ENCODE assay signal across 8 cellular contexts in genomic region chr14:88553886-88554457, GRCh38. TPM values are rescaled to one million over a fixed set of nuclear protein-coding genes. Genes with fewer than 3 reads are reported as not detected.
DNase-seq lines count a peak whose midpoint lies in the region; ATAC-seq and TF ChIP-seq lines count a peak whose summit lies in the region.

No MANE protein-coding gene starts in this region.

- H3K4me3 ChIP-seq in ascending aorta: peak overlapping the region; percentile 93 to 94
- H3K4me3 ChIP-seq in kidney epithelial cell (ENCODE audit: low read depth, low read length): peak overlapping the region; percentile 66
- peak overlapping the region; percentile 79 to 88 (median 86) for H3K4me3 ChIP-seq in subcutaneous abdominal adipose tissue (ENCODE audit: low read depth in 1 of 5, low read length in 5 of 5)

- no peaks in the 10 kb centered on the region for H3K9me3 Mint-ChIP-seq in activated naive CD4-positive, alpha-beta T cell treated with anti-CD3 and anti-CD28 coated beads for 36 hours

- H3K27ac Mint-ChIP-seq in activated naive CD4-positive, alpha-beta T cell treated with anti-CD3 and anti-CD28 coated beads for 36 hours: no peak overlapping the region

- peak overlapping the region; percentile 71 to 86 (median 80) for H3K9ac ChIP-seq in subcutaneous abdominal adipose tissue (ENCODE audit: low read length in 5 of 5)

- intact Hi-C loops in activated naive CD4-positive, alpha-beta T cell treated with anti-CD3 and anti-CD28 coated beads for 36 hours (cut with micrococcal nuclease): loop anchor here (2.0 kb wide), 1 partner anchor 61 kb away; no protein-coding TSS in a partner anchor
- intact Hi-C loops in ascending aorta (cut with DNase I): loop anchor here (2.0 to 10.0 kb wide), 5 partner anchors 61 to 1701 kb away; partner anchors contain the start of genes GALC, PSMC1 and TDP1

- H3K36me3 ChIP-seq in ascending aorta (peaks cover 10 to 12% of the 10 kb centered on the region in 2 donors), kidney epithelial cell (ENCODE audit: control insufficient read depth, insufficient read depth, low read length) (no peaks in the 10 kb centered on the region), subcutaneous abdominal adipose tissue (ENCODE audit: control insufficient read depth in 5 of 5, insufficient read depth in 5 of 5, low read length in 5 of 5) (peaks cover 0 to 8% (median 4%) of the 10 kb centered on the region in 5 donors)

- H3K4me3 Mint-ChIP-seq in activated naive CD4-positive, alpha-beta T cell treated with anti-CD3 and anti-CD28 coated beads for 36 hours: peak overlapping the region; percentile 68

- TF ChIP-seq CTCF in ascending aorta (IDR thresholded peaks at IDR 0.05) (no peak), kidney epithelial cell (IDR thresholded peaks at IDR 0.05; ENCODE audit: insufficient read depth, low read length, poor library complexity, severe bottlenecking) (no peak)

- peak overlapping the region; percentile 90 to 96 for H3K27ac ChIP-seq in ascending aorta
- peak overlapping the region; percentile 77 for H3K27ac ChIP-seq in subcutaneous abdominal adipose tissue (ENCODE audit: low read depth, low read length)

- no peaks in the 10 kb centered on the region for H3K27me3 ChIP-seq in ascending aorta
- no peaks in the 10 kb centered on the region for H3K27me3 ChIP-seq in kidney epithelial cell (ENCODE audit: control insufficient read depth, insufficient read depth, low read length)
- no peaks in the 10 kb centered on the region for H3K27me3 ChIP-seq in subcutaneous abdominal adipose tissue (ENCODE audit: control insufficient read depth in 5 of 5, insufficient read depth in 4 of 5, low read length in 5 of 5)

- CTCF ChIA-PET in activated naive CD4-positive, alpha-beta T cell treated with anti-CD3 and anti-CD28 coated beads for 36 hours (lab: Charles Lee): interaction anchor here (0.6 kb wide), 1 partner anchor 1682 kb away, joined by 4 read pairs; no protein-coding TSS in a partner anchor

- no peaks in the 10 kb centered on the region for H3K9me3 ChIP-seq in ascending aorta
- H3K9me3 ChIP-seq in subcutaneous abdominal adipose tissue (ENCODE audit: control insufficient read depth in 5 of 5, low read length in 5 of 5): no peaks in the 10 kb centered on the region

- peaks cover 33% of the 10 kb centered on the region for H3K27me3 Mint-ChIP-seq in activated naive CD4-positive, alpha-beta T cell treated with anti-CD3 and anti-CD28 coated beads for 36 hours (ENCODE audit: low read depth)

- ATAC-seq in GM21423 (IDR thresholded peaks at IDR 0.05; ENCODE audit: unreplicated experiment): no peak

- H3K4me1 Mint-ChIP-seq in activated naive CD4-positive, alpha-beta T cell treated with anti-CD3 and anti-CD28 coated beads for 36 hours (ENCODE audit: low read depth): peaks cover 31% of the 10 kb centered on the region

- no peaks in the 10 kb centered on the region for H3K36me3 Mint-ChIP-seq in activated naive CD4-positive, alpha-beta T cell treated with anti-CD3 and anti-CD28 coated beads for 36 hours (ENCODE audit: low read depth)

- H3K4me1 ChIP-seq in ascending aorta: peaks cover 9 to 16% of the 10 kb centered on the region in 2 donors
- H3K4me1 ChIP-seq in subcutaneous abdominal adipose tissue (ENCODE audit: control insufficient read depth in 5 of 5, insufficient read depth in 5 of 5, low read length in 5 of 5): peaks cover 4 to 51% (median 45%) of the 10 kb centered on the region in 5 donors

- no peak for DNase-seq in activated naive CD4-positive, alpha-beta T cell treated with anti-CD3 and anti-CD28 coated beads for 36 hours
- no peak for DNase-seq in activated naive CD4-positive, alpha-beta T cell treated with anti-CD3 and anti-CD28 coated beads, Interleukin-2, amount 50 U/mL, for 16 hours
- DNase-seq in ascending aorta (ENCODE audit: low spot score in 2 of 2): no peak
- no peak for DNase-seq in kidney epithelial cell (ENCODE audit: low read depth)
- DNase-seq in NK-92 (lab: John Stamatoyannopoulos, UW; ENCODE audit: unreplicated experiment): no peak
- DNase-seq in activated CD8-positive, alpha-beta memory T cell treated with anti-CD3 and anti-CD28 coated beads, Interleukin-2, amount 50 U/mL, for 4 hours: no peak

RNA-seq across cellular contexts. Expression of gene PTPN21, which starts 0.8 kb away (rescaled TPM):
- under 1 TPM in 1 of 2 experiments, not detected in 1; 0.17 TPM for total RNA-seq in activated naive CD4-positive, alpha-beta T cell treated with anti-CD3 and anti-CD28 coated beads for 36 hours
- total RNA-seq in ascending aorta (18.1 TPM), kidney epithelial cell (12.5 and 13.1 TPM in 2 replicates)

RNA-seq across cellular contexts. Expression of gene ZC3H14, which starts 8.9 kb away (rescaled TPM):
- 10 to 100 TPM; 33.3 to 37.9 TPM for total RNA-seq in activated naive CD4-positive, alpha-beta T cell treated with anti-CD3 and anti-CD28 coated beads for 36 hours
- total RNA-seq in ascending aorta (62.2 TPM), kidney epithelial cell (59.9 and 71.1 TPM in 2 replicates)

Comparison
In these comparisons a context has a peak if more than half of its experiments do, and no peak if none do; other contexts are left out.
1. RNA of gene PTPN21, which starts 0.8 kb away (total RNA-seq): 18.1 TPM in ascending aorta (single experiment) and 12.5 to 13.1 TPM in kidney epithelial cell; 0.17 TPM in activated naive CD4-positive, alpha-beta T cell treated with anti-CD3 and anti-CD28 coated beads for 36 hours; every median in the first group is over 10 times any median in the second.
2. Peak in every context shown above with its lines, with median percentiles within 50 percentile points of each other: H3K4me3 ChIP-seq.